In the genomic region with DNA sequence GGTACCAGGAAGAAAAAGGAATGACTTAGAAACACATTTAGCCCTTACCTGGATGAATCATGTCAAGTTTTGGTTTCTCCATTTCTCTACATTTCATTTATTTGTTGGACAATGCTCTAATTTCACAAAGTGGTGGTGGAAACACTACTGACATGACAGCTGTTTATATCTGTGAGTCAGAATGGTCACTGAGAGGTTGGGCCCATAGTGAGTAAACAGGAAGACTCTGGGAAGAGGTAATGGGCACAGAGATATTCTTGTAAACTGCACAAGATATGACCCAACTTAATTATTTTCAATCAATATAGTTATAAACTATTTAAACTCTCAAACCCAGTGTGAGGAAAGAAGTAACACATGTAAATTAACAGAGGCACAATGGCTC, we compare ENCODE assay signal across 18 cellular contexts.
"Had no signal": no experiment of that assay in that cellular context is flagged by ENCODE, and none has a peak within 500 bp of the region (broad histone marks: within the 10 kb centered on the region; RNA-seq: fewer than 3 reads in every experiment).

No MANE protein-coding gene starts in this region.

- H3K27ac ChIP-seq: body of pancreas, transverse colon, uterus had no signal

- DNase-seq: activated CD4-positive, alpha-beta memory T cell treated with anti-CD3 and anti-CD28 coated beads for 36 hours; activated CD4-positive, alpha-beta T cell treated with anti-CD3 and anti-CD28 coated beads for 36 hours; activated naive CD4-positive, alpha-beta T cell; activated naive CD8-positive, alpha-beta T cell treated with anti-CD3 and anti-CD28 coated beads for 36 hours; amygdala; body of pancreas; endodermal cell; erythroblast; heart right ventricle; natural killer cell; stimulated activated CD4-positive, alpha-beta T cell treated with anti-CD3 and anti-CD28 coated beads, Interleukin-12 subunit alpha, Interleukin-12 subunit beta, amount 100 ng/mL, for 4 hours; stimulated activated CD4-positive, alpha-beta T cell treated with anti-CD3 and anti-CD28 coated beads, Interleukin-2, amount 100 ng/mL, for 24 hours; stimulated activated naive CD8-positive, alpha-beta T cell treated with anti-CD3 and anti-CD28 coated beads, Interleukin-15, Interleukin-2, amounts not matched to agents 100 U/mL and 50 U/mL, for 24 hours; substantia nigra; T-helper 2 cell; transverse colon; uterus had no signal

- H3K9me3 ChIP-seq: body of pancreas, transverse colon, uterus had no signal

- H3K4me1 Mint-ChIP-seq: activated CD4-positive, alpha-beta T cell treated with anti-CD3 and anti-CD28 coated beads for 36 hours; activated naive CD8-positive, alpha-beta T cell treated with anti-CD3 and anti-CD28 coated beads for 36 hours; natural killer cell had no signal

- ATAC-seq: activated CD4-positive, alpha-beta T cell treated with anti-CD3 and anti-CD28 coated beads for 36 hours; body of pancreas; natural killer cell; stimulated activated naive CD8-positive, alpha-beta T cell treated with anti-CD3 and anti-CD28 coated beads, Interleukin-15, Interleukin-2, amounts not matched to agents 100 U/mL and 50 U/mL, for 24 hours; WTC11 had no signal

- H3K4me3 ChIP-seq: body of pancreas, heart right ventricle, transverse colon, uterus had no signal

- H3K4me1 ChIP-seq: body of pancreas, transverse colon, uterus had no signal

- H3K36me3 Mint-ChIP-seq: activated CD4-positive, alpha-beta memory T cell treated with anti-CD3 and anti-CD28 coated beads for 36 hours; activated naive CD8-positive, alpha-beta T cell treated with anti-CD3 and anti-CD28 coated beads for 36 hours; natural killer cell; WTC11 had no signal

- H3K4me3 Mint-ChIP-seq: activated CD4-positive, alpha-beta memory T cell treated with anti-CD3 and anti-CD28 coated beads for 36 hours; activated CD4-positive, alpha-beta T cell treated with anti-CD3 and anti-CD28 coated beads for 36 hours; activated naive CD8-positive, alpha-beta T cell treated with anti-CD3 and anti-CD28 coated beads for 36 hours; endodermal cell; natural killer cell; WTC11 had no signal

- H3K27me3 ChIP-seq: body of pancreas, heart right ventricle, transverse colon, uterus had no signal

- H3K36me3 ChIP-seq: heart right ventricle, transverse colon, uterus had no signal

- H3K27ac Mint-ChIP-seq: activated CD4-positive, alpha-beta memory T cell treated with anti-CD3 and anti-CD28 coated beads for 36 hours; activated CD4-positive, alpha-beta T cell treated with anti-CD3 and anti-CD28 coated beads for 36 hours; activated naive CD8-positive, alpha-beta T cell treated with anti-CD3 and anti-CD28 coated beads for 36 hours; endodermal cell; natural killer cell; WTC11 had no signal

- H3K27me3 Mint-ChIP-seq: activated CD4-positive, alpha-beta memory T cell treated with anti-CD3 and anti-CD28 coated beads for 36 hours; activated CD4-positive, alpha-beta T cell treated with anti-CD3 and anti-CD28 coated beads for 36 hours; activated naive CD8-positive, alpha-beta T cell treated with anti-CD3 and anti-CD28 coated beads for 36 hours had no signal
